23 cellular contexts compared by ENCODE assay signal in genomic region chr7:118626739-118627138, GRCh38.
"Had no signal": no experiment of that assay in that cellular context is flagged by ENCODE, and none has a peak within 500 bp of the region (broad histone marks: within the 10 kb centered on the region; RNA-seq: fewer than 3 reads in every experiment).

No MANE protein-coding gene starts in this region.

- H3K27ac ChIP-seq: brain microvascular endothelial cell, colonic mucosa, dorsolateral prefrontal cortex, heart left ventricle, parathyroid adenoma, thyroid gland, upper lobe of right lung, VCaP had no signal

- H3K9ac ChIP-seq: parathyroid adenoma had no signal

- H3K27me3 ChIP-seq: brain microvascular endothelial cell, colonic mucosa, dorsolateral prefrontal cortex, heart left ventricle, thyroid gland, upper lobe of right lung had no signal

- H3K9me3 ChIP-seq: colonic mucosa, thyroid gland, upper lobe of right lung had no signal

- H3K36me3 ChIP-seq: brain microvascular endothelial cell, colonic mucosa, heart left ventricle, thyroid gland, upper lobe of right lung had no signal

- H3K4me1 ChIP-seq: colonic mucosa, heart left ventricle, parathyroid adenoma, thyroid gland, upper lobe of right lung had no signal

- DNase-seq: activated CD4-positive, alpha-beta memory T cell treated with anti-CD3 and anti-CD28 coated beads, Interleukin-2, amount 10 ng/mL, durations not matched to agents 7 days and 5 days; activated CD4-positive, alpha-beta T cell treated with anti-CD3 and anti-CD28 coated beads, Interleukin-2, amount 10 ng/mL, durations not matched to agents 24 days and 14 days; activated effector memory CD4-positive, alpha-beta T cell treated with anti-CD3 and anti-CD28 coated beads, Interleukin-2, amount 50 U/mL, for 16 hours; activated T-cell treated with anti-CD3 and anti-CD28 coated beads for 4 hours; brain microvascular endothelial cell; colonic mucosa; dorsolateral prefrontal cortex; effector memory CD8-positive, alpha-beta T cell; left colon; mesenchymal stem cell; mucosa of descending colon; nephron progenitor cell; nucleus accumbens; right cardiac atrium; stimulated activated CD4-positive, alpha-beta T cell treated with anti-CD3 and anti-CD28 coated beads, Interleukin-12 subunit alpha, Interleukin-12 subunit beta, amount 100 ng/mL, for 4 hours; stimulated activated CD4-positive, alpha-beta T cell treated with anti-CD3 and anti-CD28 coated beads, Interleukin-4, amount 100 ng/mL, for 4 hours; stimulated activated naive CD8-positive, alpha-beta T cell treated with anti-CD3 and anti-CD28 coated beads, Interleukin-15, Interleukin-2, amounts not matched to agents 100 U/mL and 50 U/mL, for 24 hours; thyroid gland; upper lobe of right lung had no signal

- H3K4me3 ChIP-seq: colonic mucosa, dorsolateral prefrontal cortex, heart left ventricle, mucosa of descending colon, thyroid gland, upper lobe of right lung had no signal

- ATAC-seq: activated CD4-positive, CD25-positive, alpha-beta regulatory T cell treated with anti-CD3 and anti-CD28 coated beads, Interleukin-2, amount 50 U/mL, for 24 hours; effector memory CD8-positive, alpha-beta T cell; heart left ventricle; left colon; mucosa of descending colon; right cardiac atrium; stimulated activated naive CD8-positive, alpha-beta T cell treated with anti-CD3 and anti-CD28 coated beads, Interleukin-15, Interleukin-2, amounts not matched to agents 100 U/mL and 50 U/mL, for 24 hours; upper lobe of right lung had no signal

- H3K79me2 ChIP-seq: parathyroid adenoma had no signal
